ENCODE assay signal across 12 cellular contexts in genomic region chr18:12776821-12777471, GRCh38.
DNase-seq lines count a peak whose midpoint lies in the region; ATAC-seq and TF ChIP-seq lines count a peak whose summit lies in the region.
"Had no signal": no experiment of that assay in that cellular context is flagged by ENCODE, and none has a peak within 500 bp of the region (broad histone marks: within the 10 kb centered on the region; RNA-seq: fewer than 3 reads in every experiment).

No MANE protein-coding gene starts in this region.

- no peaks in the 10 kb centered on the region for H3F3A ChIP-seq in GM23338 (replicated peaks; ENCODE audit: low read depth)

- peak overlapping the region in 2 of 11 experiments; percentile 25 to 31; a peak in 2 of 22 replicates for H3K27ac ChIP-seq in BLaER1 treated with 17β-estradiol and CSF1 and Interleukin-3, amounts not matched to agents 10 nM and 100 nM
- H3K27ac ChIP-seq in GM23338 (ENCODE audit: low read depth) (no peak overlapping the region), ectodermal cell (ENCODE audit: insufficient read depth, low read depth, low read length, poor library complexity, severe bottlenecking) (no peak overlapping the region), mesodermal cell (ENCODE audit: low read depth, low read length, severe bottlenecking) (no peak overlapping the region), dorsolateral prefrontal cortex (no peak overlapping the region)
- H3K27ac ChIP-seq: epithelial cell of prostate had no signal

- peak overlapping the region; percentile 72 to 88 (median 82) for H3K4me2 ChIP-seq in BLaER1 treated with 17β-estradiol and CSF1 and Interleukin-3, amounts not matched to agents 10 nM and 100 nM
- H3K4me2 ChIP-seq in GM23338: peak overlapping the region; percentile 88

- H3K4me3 Mint-ChIP-seq in GM23338: peak overlapping the region; percentile 41; the same call in 2 of the 3 replicates

- H3K9ac ChIP-seq in BLaER1 treated with 17β-estradiol and CSF1 and Interleukin-3, amounts not matched to agents 10 nM and 100 nM: peak overlapping the region in 8 of 11 experiments; percentile 4 to 70 (median 48); a peak in 9 of 22 replicates

- peaks cover 0 to 7% (median 0%) of the 10 kb centered on the region in 11 experiments; a peak in 4 of 22 replicates for H3K27me3 ChIP-seq in BLaER1 treated with 17β-estradiol and CSF1 and Interleukin-3, amounts not matched to agents 10 nM and 100 nM
- H3K27me3 ChIP-seq in GM23338 (ENCODE audit: insufficient read depth) (peaks cover 48% of the 10 kb centered on the region), ectodermal cell (ENCODE audit: control insufficient read depth, insufficient read depth, low read length, poor library complexity, severe bottlenecking) (peaks cover 18% of the 10 kb centered on the region), dorsolateral prefrontal cortex (no peaks in the 10 kb centered on the region)
- H3K27me3 ChIP-seq: sigmoid colon had no signal

- no peaks in the 10 kb centered on the region for H3K36me3 ChIP-seq in BLaER1 treated with 17β-estradiol and CSF1 and Interleukin-3, amounts not matched to agents 10 nM and 100 nM
- H3K36me3 ChIP-seq in GM23338 (ENCODE audit: insufficient read depth): no peaks in the 10 kb centered on the region
- H3K36me3 ChIP-seq in ectodermal cell (ENCODE audit: control insufficient read depth, insufficient read depth, low read length): no peaks in the 10 kb centered on the region
- no peaks in the 10 kb centered on the region for H3K36me3 ChIP-seq in mesodermal cell (ENCODE audit: control insufficient read depth, insufficient read depth, low read length)
- H3K36me3 ChIP-seq: sigmoid colon had no signal

- TF ChIP-seq CTCF in GM23338 (conservative IDR thresholded peaks at IDR 0.05; ENCODE audit: low read depth in 2 of 2) (no peak), dorsolateral prefrontal cortex (IDR thresholded peaks at IDR 0.05 in 54 of 56, conservative IDR thresholded peaks at IDR 0.05 in 2 of 56; ENCODE audit: low read depth in 1 of 56, partially characterized antibody in 56 of 56) (no peak)

- peaks cover 0 to 12% (median 2%) of the 10 kb centered on the region in 10 experiments; a peak in 9 of 20 replicates for H3K4me1 ChIP-seq in BLaER1 treated with 17β-estradiol and CSF1 and Interleukin-3, amounts not matched to agents 10 nM and 100 nM
- H3K4me1 ChIP-seq in GM23338 (ENCODE audit: insufficient read depth) (no peaks in the 10 kb centered on the region), ectodermal cell (ENCODE audit: control insufficient read depth, insufficient read depth, low read length) (no peaks in the 10 kb centered on the region), mesodermal cell (ENCODE audit: control insufficient read depth, insufficient read depth, low read length, poor library complexity, severe bottlenecking) (no peaks in the 10 kb centered on the region)
- H3K4me1 ChIP-seq: sigmoid colon had no signal

- 67 to 73% methylated on average over 54 of the region's 54 CpGs for whole genome bisulfite sequencing in ectodermal cell, 2 experiments
- WGBS in mesodermal cell (ENCODE audit: insufficient coverage in 2 of 2), 2 experiments: 88 to 91% methylated on average over 46 to 49 of the region's 54 CpGs

- peak overlapping the region; percentile 98 for H2AFZ ChIP-seq in GM23338

- 0 out of 2 replicates have a peak, but pooled peaks cover 5% of the 10 kb centered on the region for H3K9me2 ChIP-seq in GM23338 (ENCODE audit: insufficient read depth)

- H3K79me2 ChIP-seq in GM23338 (replicated peaks; ENCODE audit: insufficient read depth): no peaks in the 10 kb centered on the region

- peaks cover 11% of the 10 kb centered on the region for H3K27me3 Mint-ChIP-seq in GM23338 (ENCODE audit: insufficient read depth, low read depth, poor library complexity)

- peak overlapping the region in 9 of 10 experiments; percentile 28 to 64 (median 48); a peak in 15 of 20 replicates for H3K4me3 ChIP-seq in BLaER1 treated with 17β-estradiol and CSF1 and Interleukin-3, amounts not matched to agents 10 nM and 100 nM
- H3K4me3 ChIP-seq in GM23338 (peak overlapping the region; percentile 72), ectodermal cell (ENCODE audit: insufficient read depth, low read depth, low read length) (peak overlapping the region; percentile 21), mesodermal cell (ENCODE audit: extremely low read depth, insufficient read depth, low read length, poor library complexity, severe bottlenecking) (peak overlapping the region; percentile 5), dorsolateral prefrontal cortex (peak overlapping the region in 6 of 59 donors; percentile 8 to 52 (median 30))

- ATAC-seq in GM23338 (peak; percentile 76), HG02981 (IDR thresholded peaks at IDR 0.05; ENCODE audit: unreplicated experiment) (no peak)

- H4K20me1 ChIP-seq in BLaER1 treated with 17β-estradiol and CSF1 and Interleukin-3, amounts not matched to agents 10 nM and 100 nM: no peaks in the 10 kb centered on the region
- no peaks in the 10 kb centered on the region for H4K20me1 ChIP-seq in GM23338 (replicated peaks; ENCODE audit: insufficient read depth)

- intact Hi-C loops in dorsolateral prefrontal cortex (cut with DNase I): no loop called here

- peaks cover 4% of the 10 kb centered on the region; the same call in 2 of the 3 replicates for H3K36me3 Mint-ChIP-seq in GM23338 (ENCODE audit: low read depth)

- peaks cover 6% of the 10 kb centered on the region; the same call in 2 of the 3 replicates for H3K9me3 Mint-ChIP-seq in GM23338

- DNase-seq in GM23338 (ENCODE audit: low spot score): peak; percentile 78
- no peak for DNase-seq in activated effector memory CD4-positive, alpha-beta T cell treated with anti-CD3 and anti-CD28 coated beads, Interleukin-2, amount 50 U/mL, for 16 hours
- no peak for DNase-seq in putamen (ENCODE audit: low spot score)
- DNase-seq in dorsolateral prefrontal cortex: no peak
- DNase-seq: COR-L47, NCI-H446 treated with DMSO at 0.1 percent for 48 hours, sigmoid colon had no signal

- H3K9me3 ChIP-seq in BLaER1 treated with 17β-estradiol and CSF1 and Interleukin-3, amounts not matched to agents 10 nM and 100 nM (replicated peaks in 1 of 11): peaks cover 10 to 32% (median 21%) of the 10 kb centered on the region in 11 experiments
- no peaks in the 10 kb centered on the region for H3K9me3 ChIP-seq in ectodermal cell (ENCODE audit: control insufficient read depth, low read length)
- no peaks in the 10 kb centered on the region for H3K9me3 ChIP-seq in mesodermal cell (ENCODE audit: control insufficient read depth, low read length)
- H3K9me3 ChIP-seq: sigmoid colon had no signal

- no peak overlapping the region for H3K27ac Mint-ChIP-seq in GM23338

- H3K4me1 Mint-ChIP-seq in GM23338: no peaks in the 10 kb centered on the region

TF ChIP-seq in GM23338, 12 proteins besides CTCF, POLR2A, EP300 and RAD21:
- no peak for TF ChIP-seq ZNF114 (CRISPR knock-in tag; IDR thresholded peaks at IDR 0.05)
- no peak for TF ChIP-seq ZNF331 (CRISPR knock-in tag; IDR thresholded peaks at IDR 0.05; ENCODE audit: low read depth)
- TF ChIP-seq, protein P1, sequence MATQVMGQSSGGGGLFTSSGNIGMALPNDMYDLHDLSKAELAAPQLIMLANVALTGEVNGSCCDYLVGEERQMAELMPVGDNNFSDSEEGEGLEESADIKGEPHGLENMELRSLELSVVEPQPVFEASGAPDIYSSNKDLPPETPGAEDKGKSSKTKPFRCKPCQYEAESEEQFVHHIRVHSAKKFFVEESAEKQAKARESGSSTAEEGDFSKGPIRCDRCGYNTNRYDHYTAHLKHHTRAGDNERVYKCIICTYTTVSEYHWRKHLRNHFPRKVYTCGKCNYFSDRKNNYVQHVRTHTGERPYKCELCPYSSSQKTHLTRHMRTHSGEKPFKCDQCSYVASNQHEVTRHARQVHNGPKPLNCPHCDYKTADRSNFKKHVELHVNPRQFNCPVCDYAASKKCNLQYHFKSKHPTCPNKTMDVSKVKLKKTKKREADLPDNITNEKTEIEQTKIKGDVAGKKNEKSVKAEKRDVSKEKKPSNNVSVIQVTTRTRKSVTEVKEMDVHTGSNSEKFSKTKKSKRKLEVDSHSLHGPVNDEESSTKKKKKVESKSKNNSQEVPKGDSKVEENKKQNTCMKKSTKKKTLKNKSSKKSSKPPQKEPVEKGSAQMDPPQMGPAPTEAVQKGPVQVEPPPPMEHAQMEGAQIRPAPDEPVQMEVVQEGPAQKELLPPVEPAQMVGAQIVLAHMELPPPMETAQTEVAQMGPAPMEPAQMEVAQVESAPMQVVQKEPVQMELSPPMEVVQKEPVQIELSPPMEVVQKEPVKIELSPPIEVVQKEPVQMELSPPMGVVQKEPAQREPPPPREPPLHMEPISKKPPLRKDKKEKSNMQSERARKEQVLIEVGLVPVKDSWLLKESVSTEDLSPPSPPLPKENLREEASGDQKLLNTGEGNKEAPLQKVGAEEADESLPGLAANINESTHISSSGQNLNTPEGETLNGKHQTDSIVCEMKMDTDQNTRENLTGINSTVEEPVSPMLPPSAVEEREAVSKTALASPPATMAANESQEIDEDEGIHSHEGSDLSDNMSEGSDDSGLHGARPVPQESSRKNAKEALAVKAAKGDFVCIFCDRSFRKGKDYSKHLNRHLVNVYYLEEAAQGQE (IDR thresholded peaks at IDR 0.05; ENCODE audit: unreplicated experiment): no peak
- TF ChIP-seq JUNB (IDR thresholded peaks at IDR 0.05; ENCODE audit: unreplicated experiment): no peak
- TF ChIP-seq STAT1 (IDR thresholded peaks at IDR 0.05; ENCODE audit: unreplicated experiment): no peak
TF ChIP-seq in GM23338: peak in this region for 0.
